In the genomic region with DNA sequence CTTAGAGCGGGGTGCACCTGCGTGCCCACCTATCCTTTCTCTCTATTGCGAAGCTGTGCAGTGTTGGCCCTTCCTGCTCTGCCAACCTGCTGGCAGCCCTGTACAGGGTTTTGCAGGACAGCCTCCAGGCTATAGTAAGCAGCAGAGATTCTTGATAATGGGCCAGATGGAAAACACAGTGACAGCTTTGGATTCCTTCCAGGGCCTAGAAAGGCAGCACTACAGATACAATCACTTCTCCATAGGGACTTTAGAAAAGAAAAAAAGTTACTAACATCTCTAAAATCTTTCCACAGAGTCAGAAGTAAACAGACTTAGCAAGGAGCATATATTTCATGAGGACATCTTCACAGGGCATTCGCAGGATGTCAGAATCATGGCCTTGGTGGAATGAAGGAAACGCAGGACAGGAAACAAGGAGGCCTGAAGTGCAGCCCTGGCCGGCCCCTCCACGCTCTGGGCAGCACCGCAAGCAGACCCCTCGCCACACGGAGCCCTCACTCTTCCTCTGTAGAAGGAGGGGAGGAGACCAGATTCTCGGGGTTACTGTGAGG, we compare ENCODE assay signal across 9 cellular contexts.
DNase-seq lines count a peak whose midpoint lies in the region; ATAC-seq and TF ChIP-seq lines count a peak whose summit lies in the region.
"Had no signal": no experiment of that assay in that cellular context is flagged by ENCODE, and none has a peak within 500 bp of the region (broad histone marks: within the 10 kb centered on the region; RNA-seq: fewer than 3 reads in every experiment).

No MANE protein-coding gene starts in this region.

- DNase-seq in foreskin fibroblast (peak; percentile 79 to 87), psoas muscle (peak in 1 of 2 donors; percentile 46), T-helper 1 cell (no peak), head of caudate nucleus (no peak)
- no peak for DNase-seq in effector CD8-positive, alpha-beta T cell (lab: John Stamatoyannopoulos, UW)

- no peaks in the 10 kb centered on the region for H3K27me3 ChIP-seq in psoas muscle (ENCODE audit: insufficient read depth in 3 of 3, low read length in 2 of 3)

- H3K4me3 Mint-ChIP-seq in stimulated activated memory B cell treated with anti-CD40 and anti-IgM and Interleukin-4, amounts not matched to agents 10 μg/mL and 1 μg/mL and 100 μg/mL, for 72 hours, result no peak overlapping the region

- H3K4me3 ChIP-seq in foreskin fibroblast (ENCODE audit: low read depth in 1 of 2, low read length in 2 of 2) (no peak overlapping the region), psoas muscle (no peak overlapping the region)

- no peaks in the 10 kb centered on the region for H3K9me3 ChIP-seq in psoas muscle

- H3K4me1 Mint-ChIP-seq in stimulated activated memory B cell treated with anti-CD40 and anti-IgM and Interleukin-4, amounts not matched to agents 10 μg/mL and 1 μg/mL and 100 μg/mL, for 72 hours, result no peaks in the 10 kb centered on the region

- H3K36me3 Mint-ChIP-seq in stimulated activated memory B cell treated with anti-CD40 and anti-IgM and Interleukin-4, amounts not matched to agents 10 μg/mL and 1 μg/mL and 100 μg/mL, for 72 hours, result no peaks in the 10 kb centered on the region

- H3K27ac ChIP-seq in C4-2B, result peak overlapping the region; percentile 79
- H3K27ac ChIP-seq in psoas muscle, result peak overlapping the region; percentile 39

- intact Hi-C loops in psoas muscle (cut with DNase I), result loop anchor here in 1 of 2 donors (5.0 to 10.0 kb wide), 2 partner anchors 157 to 205 kb away; no protein-coding TSS in a partner anchor
- intact Hi-C loops in head of caudate nucleus (cut with DNase I), result no loop called here

- H3K27ac Mint-ChIP-seq in stimulated activated memory B cell treated with anti-CD40 and anti-IgM and Interleukin-4, amounts not matched to agents 10 μg/mL and 1 μg/mL and 100 μg/mL, for 72 hours, result no peak overlapping the region

- TF ChIP-seq CTCF in C4-2B (conservative IDR thresholded peaks at IDR 0.05), result no peak
- no peak for TF ChIP-seq CTCF in foreskin fibroblast (IDR thresholded peaks at IDR 0.05; ENCODE audit: low read depth, low read length)
- TF ChIP-seq CTCF in psoas muscle (IDR thresholded peaks at IDR 0.05), result no peak

- H3K9me3 Mint-ChIP-seq in stimulated activated memory B cell treated with anti-CD40 and anti-IgM and Interleukin-4, amounts not matched to agents 10 μg/mL and 1 μg/mL and 100 μg/mL, for 72 hours, result peaks cover 2% of the 10 kb centered on the region

- peaks cover 32% of the 10 kb centered on the region for H3K4me1 ChIP-seq in psoas muscle

- peak; percentile 78 for ATAC-seq in SK-N-SH treated with all-trans-retinoic acid at 6 μM for 48 hours
- ATAC-seq in psoas muscle, result peak; percentile 52 to 78 (median 75)
- no peak for ATAC-seq in stimulated activated memory B cell treated with anti-CD40 and anti-IgM and Interleukin-4, amounts not matched to agents 10 μg/mL and 1 μg/mL and 100 μg/mL, for 72 hours
- ATAC-seq: Panc1 had no signal

- WGBS in psoas muscle, 3 donors, result 38 to 46% (median 39%) methylated on average over 11 of the region's 11 CpGs

- no peaks in the 10 kb centered on the region for H3K27me3 Mint-ChIP-seq in stimulated activated memory B cell treated with anti-CD40 and anti-IgM and Interleukin-4, amounts not matched to agents 10 μg/mL and 1 μg/mL and 100 μg/mL, for 72 hours

- no peaks in the 10 kb centered on the region for H3K36me3 ChIP-seq in psoas muscle (ENCODE audit: insufficient read depth in 1 of 2, low read depth in 1 of 2)

TF ChIP-seq in SK-N-SH treated with all-trans-retinoic acid at 6 μM for 48 hours, 23 proteins besides CTCF, POLR2A, EP300 and RAD21:
- TF ChIP-seq ZNF70 (CRISPR knock-in tag; IDR thresholded peaks at IDR 0.05) (no peak), TOX (CRISPR knock-in tag; IDR thresholded peaks at IDR 0.05; ENCODE audit: borderline replicate concordance) (0 out of 2 replicates have a peak, but pooled peaks have one; percentile 38), ZFP3 (CRISPR knock-in tag; IDR thresholded peaks at IDR 0.05) (0 out of 2 replicates have a peak, but pooled peaks have one; percentile 60), GLIS3 (CRISPR knock-in tag; IDR thresholded peaks at IDR 0.05) (0 out of 2 replicates have a peak, but pooled peaks have one; percentile 40), BACH2 (CRISPR knock-in tag; IDR thresholded peaks at IDR 0.05; ENCODE audit: borderline replicate concordance) (no peak), SNAI2 (CRISPR knock-in tag; IDR thresholded peaks at IDR 0.05) (0 out of 2 replicates have a peak, but pooled peaks have one; percentile 18), ISL1 (CRISPR knock-in tag; IDR thresholded peaks at IDR 0.05) (peak; percentile 85), ZNF8 (CRISPR knock-in tag; IDR thresholded peaks at IDR 0.05) (no peak), TCF4 (CRISPR knock-in tag; IDR thresholded peaks at IDR 0.05; ENCODE audit: borderline replicate concordance) (peak; percentile 93; the same call in 1 of the 2 replicates)
- TF ChIP-seq, protein P1, sequence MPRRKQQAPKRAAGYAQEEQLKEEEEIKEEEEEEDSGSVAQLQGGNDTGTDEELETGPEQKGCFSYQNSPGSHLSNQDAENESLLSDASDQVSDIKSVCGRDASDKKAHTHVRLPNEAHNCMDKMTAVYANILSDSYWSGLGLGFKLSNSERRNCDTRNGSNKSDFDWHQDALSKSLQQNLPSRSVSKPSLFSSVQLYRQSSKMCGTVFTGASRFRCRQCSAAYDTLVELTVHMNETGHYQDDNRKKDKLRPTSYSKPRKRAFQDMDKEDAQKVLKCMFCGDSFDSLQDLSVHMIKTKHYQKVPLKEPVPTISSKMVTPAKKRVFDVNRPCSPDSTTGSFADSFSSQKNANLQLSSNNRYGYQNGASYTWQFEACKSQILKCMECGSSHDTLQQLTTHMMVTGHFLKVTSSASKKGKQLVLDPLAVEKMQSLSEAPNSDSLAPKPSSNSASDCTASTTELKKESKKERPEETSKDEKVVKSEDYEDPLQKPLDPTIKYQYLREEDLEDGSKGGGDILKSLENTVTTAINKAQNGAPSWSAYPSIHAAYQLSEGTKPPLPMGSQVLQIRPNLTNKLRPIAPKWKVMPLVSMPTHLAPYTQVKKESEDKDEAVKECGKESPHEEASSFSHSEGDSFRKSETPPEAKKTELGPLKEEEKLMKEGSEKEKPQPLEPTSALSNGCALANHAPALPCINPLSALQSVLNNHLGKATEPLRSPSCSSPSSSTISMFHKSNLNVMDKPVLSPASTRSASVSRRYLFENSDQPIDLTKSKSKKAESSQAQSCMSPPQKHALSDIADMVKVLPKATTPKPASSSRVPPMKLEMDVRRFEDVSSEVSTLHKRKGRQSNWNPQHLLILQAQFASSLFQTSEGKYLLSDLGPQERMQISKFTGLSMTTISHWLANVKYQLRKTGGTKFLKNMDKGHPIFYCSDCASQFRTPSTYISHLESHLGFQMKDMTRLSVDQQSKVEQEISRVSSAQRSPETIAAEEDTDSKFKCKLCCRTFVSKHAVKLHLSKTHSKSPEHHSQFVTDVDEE (CRISPR knock-in tag; IDR thresholded peaks at IDR 0.05), result peak; percentile 84
- TF ChIP-seq, protein P2, sequence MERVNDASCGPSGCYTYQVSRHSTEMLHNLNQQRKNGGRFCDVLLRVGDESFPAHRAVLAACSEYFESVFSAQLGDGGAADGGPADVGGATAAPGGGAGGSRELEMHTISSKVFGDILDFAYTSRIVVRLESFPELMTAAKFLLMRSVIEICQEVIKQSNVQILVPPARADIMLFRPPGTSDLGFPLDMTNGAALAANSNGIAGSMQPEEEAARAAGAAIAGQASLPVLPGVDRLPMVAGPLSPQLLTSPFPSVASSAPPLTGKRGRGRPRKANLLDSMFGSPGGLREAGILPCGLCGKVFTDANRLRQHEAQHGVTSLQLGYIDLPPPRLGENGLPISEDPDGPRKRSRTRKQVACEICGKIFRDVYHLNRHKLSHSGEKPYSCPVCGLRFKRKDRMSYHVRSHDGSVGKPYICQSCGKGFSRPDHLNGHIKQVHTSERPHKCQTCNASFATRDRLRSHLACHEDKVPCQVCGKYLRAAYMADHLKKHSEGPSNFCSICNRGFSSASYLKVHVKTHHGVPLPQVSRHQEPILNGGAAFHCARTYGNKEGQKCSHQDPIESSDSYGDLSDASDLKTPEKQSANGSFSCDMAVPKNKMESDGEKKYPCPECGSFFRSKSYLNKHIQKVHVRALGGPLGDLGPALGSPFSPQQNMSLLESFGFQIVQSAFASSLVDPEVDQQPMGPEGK (CRISPR knock-in tag; IDR thresholded peaks at IDR 0.05; ENCODE audit: borderline replicate concordance), result 0 out of 2 replicates have a peak, but pooled peaks have one; percentile 31
- TF ChIP-seq, protein P3, sequence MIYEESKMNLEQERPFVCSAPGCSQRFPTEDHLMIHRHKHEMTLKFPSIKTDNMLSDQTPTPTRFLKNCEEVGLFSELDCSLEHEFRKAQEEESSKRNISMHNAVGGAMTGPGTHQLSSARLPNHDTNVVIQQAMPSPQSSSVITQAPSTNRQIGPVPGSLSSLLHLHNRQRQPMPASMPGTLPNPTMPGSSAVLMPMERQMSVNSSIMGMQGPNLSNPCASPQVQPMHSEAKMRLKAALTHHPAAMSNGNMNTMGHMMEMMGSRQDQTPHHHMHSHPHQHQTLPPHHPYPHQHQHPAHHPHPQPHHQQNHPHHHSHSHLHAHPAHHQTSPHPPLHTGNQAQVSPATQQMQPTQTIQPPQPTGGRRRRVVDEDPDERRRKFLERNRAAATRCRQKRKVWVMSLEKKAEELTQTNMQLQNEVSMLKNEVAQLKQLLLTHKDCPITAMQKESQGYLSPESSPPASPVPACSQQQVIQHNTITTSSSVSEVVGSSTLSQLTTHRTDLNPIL (CRISPR knock-in tag; IDR thresholded peaks at IDR 0.05; ENCODE audit: low read depth), result peak; percentile 31; the same call in 1 of the 2 replicates

Comparison
In these comparisons a context has a peak if more than half of its experiments do, and no peak if none do; other contexts are left out.
1. DNase-seq: peak in foreskin fibroblast (2 of 2); none in effector CD8-positive, alpha-beta T cell (single experiment), T-helper 1 cell (0 of 5) and head of caudate nucleus (0 of 42).